Comparison of ENCODE assay signal across 8 cellular contexts in genomic region chrX:12974217-12974796, GRCh38. TPM values are rescaled to one million over a fixed set of nuclear protein-coding genes. Genes with fewer than 3 reads are reported as not detected.
DNase-seq lines count a peak whose midpoint lies in the region; ATAC-seq and TF ChIP-seq lines count a peak whose summit lies in the region.

No MANE protein-coding gene starts in this region.

- H3K36me3 Mint-ChIP-seq in activated CD4-positive, alpha-beta memory T cell treated with anti-CD3 and anti-CD28 coated beads, Interleukin-2, amount 10 ng/mL, durations not matched to agents 7 days and 5 days (ENCODE audit: low read depth) = peaks cover 51% of the 10 kb centered on the region

- ATAC-seq in GM21367 (IDR thresholded peaks at IDR 0.05; ENCODE audit: unreplicated experiment) = no peak

- peak overlapping the region; percentile 57 for H3K4me2 ChIP-seq in MM.1S (ENCODE audit: low read depth, low read length)

- H3K4me1 Mint-ChIP-seq in activated CD4-positive, alpha-beta memory T cell treated with anti-CD3 and anti-CD28 coated beads, Interleukin-2, amount 10 ng/mL, durations not matched to agents 7 days and 5 days = peaks cover 36% of the 10 kb centered on the region

- TF ChIP-seq CTCF in MM.1S (IDR thresholded peaks at IDR 0.05; ENCODE audit: low read length) (no peak), epithelial cell of proximal tubule (conservative IDR thresholded peaks at IDR 0.05; ENCODE audit: low read depth, low read length) (no peak), thyroid gland (IDR thresholded peaks at IDR 0.05) (no peak)

- peaks cover 23% of the 10 kb centered on the region for H3F3A ChIP-seq in MM.1S (ENCODE audit: insufficient read depth, low read length)

- H3K79me2 ChIP-seq in MM.1S (ENCODE audit: low read length) = peaks cover 14% of the 10 kb centered on the region

- H2AFZ ChIP-seq in MM.1S (ENCODE audit: low read length) = peak overlapping the region; percentile 48; the same call in 1 of the 2 replicates

- 0 out of 2 replicates have a peak, but pooled peaks cover 16% of the 10 kb centered on the region for H3K4me1 ChIP-seq in MM.1S (ENCODE audit: low read length)
- peaks cover 2 to 28% of the 10 kb centered on the region in 2 donors for H3K4me1 ChIP-seq in mucosa of rectum (ENCODE audit: control insufficient read depth in 2 of 2, insufficient read depth in 2 of 2, low read length in 2 of 2)
- no peaks in the 10 kb centered on the region for H3K4me1 ChIP-seq in thyroid gland

- H3K27me3 Mint-ChIP-seq in activated CD4-positive, alpha-beta memory T cell treated with anti-CD3 and anti-CD28 coated beads, Interleukin-2, amount 10 ng/mL, durations not matched to agents 7 days and 5 days = no peaks in the 10 kb centered on the region

- intact Hi-C loops in thyroid gland (cut with DNase I) = loop anchor here (10.0 kb wide), 1 partner anchor 510 kb away; no protein-coding TSS in a partner anchor

- H3K9me2 ChIP-seq in MM.1S (replicated peaks; ENCODE audit: insufficient read depth, low read length) = no peaks in the 10 kb centered on the region

- no peaks in the 10 kb centered on the region for H3K36me3 ChIP-seq in MM.1S (replicated peaks; ENCODE audit: insufficient read depth, low read length)
- peaks cover 0 to 9% of the 10 kb centered on the region in 2 donors for H3K36me3 ChIP-seq in mucosa of rectum (ENCODE audit: control insufficient read depth in 2 of 2, insufficient read depth in 2 of 2, low read length in 2 of 2)
- H3K36me3 ChIP-seq in thyroid gland = no peaks in the 10 kb centered on the region

- H3K9me3 Mint-ChIP-seq in activated CD4-positive, alpha-beta memory T cell treated with anti-CD3 and anti-CD28 coated beads, Interleukin-2, amount 10 ng/mL, durations not matched to agents 7 days and 5 days = no peaks in the 10 kb centered on the region

- peak overlapping the region; percentile 45 for H3K9ac ChIP-seq in MM.1S (ENCODE audit: low read length)
- peak overlapping the region; percentile 85 to 96 for H3K9ac ChIP-seq in mucosa of rectum (ENCODE audit: low read depth in 1 of 2, low read length in 2 of 2)

- H3K27ac Mint-ChIP-seq in activated CD4-positive, alpha-beta memory T cell treated with anti-CD3 and anti-CD28 coated beads, Interleukin-2, amount 10 ng/mL, durations not matched to agents 7 days and 5 days = peak overlapping the region; percentile 97

- POLR2A ChIA-PET in activated CD4-positive, alpha-beta memory T cell treated with anti-CD3 and anti-CD28 coated beads, Interleukin-2, amount 10 ng/mL, durations not matched to agents 7 days and 5 days (lab: Charles Lee) = interaction anchor here (0.6 to 25.0 kb wide), 11 partner anchors 6 to 761 kb away, joined by 3 to 1502 read pairs (median 25); partner anchors contain the start of genes OFD1 and TRAPPC2

- CTCF ChIA-PET in activated CD4-positive, alpha-beta memory T cell treated with anti-CD3 and anti-CD28 coated beads, Interleukin-2, amount 10 ng/mL, durations not matched to agents 7 days and 5 days (lab: Charles Lee) = interaction anchor here (1.2 to 14.0 kb wide), 6 partner anchors 17 to 114 kb away, joined by 3 to 210 read pairs (median 21); no protein-coding TSS in a partner anchor

- no peaks in the 10 kb centered on the region for H4K20me1 ChIP-seq in MM.1S (ENCODE audit: insufficient read depth, low read length)

- TF ChIP-seq POLR2A in thyroid gland (IDR thresholded peaks at IDR 0.05) = no peak

- H3K27me3 ChIP-seq in MM.1S (replicated peaks; ENCODE audit: insufficient read depth, low read length) (no peaks in the 10 kb centered on the region), mucosa of rectum (ENCODE audit: control insufficient read depth in 2 of 2, insufficient read depth in 2 of 2, low read length in 2 of 2) (no peaks in the 10 kb centered on the region), thyroid gland (no peaks in the 10 kb centered on the region)

- H3K4me3 Mint-ChIP-seq in activated CD4-positive, alpha-beta memory T cell treated with anti-CD3 and anti-CD28 coated beads, Interleukin-2, amount 10 ng/mL, durations not matched to agents 7 days and 5 days = peak overlapping the region; percentile 89

- H3K9me3 ChIP-seq in MM.1S (replicated peaks; ENCODE audit: insufficient read depth, low read length) (no peaks in the 10 kb centered on the region), mucosa of rectum (ENCODE audit: control insufficient read depth in 2 of 2, low read length in 2 of 2) (no peaks in the 10 kb centered on the region), thyroid gland (no peaks in the 10 kb centered on the region)

- DNase-seq in GF-D8 (lab: John Stamatoyannopoulos, UW) = peak; percentile 40
- DNase-seq in MM.1S = no peak
- DNase-seq in activated CD4-positive, alpha-beta memory T cell treated with anti-CD3 and anti-CD28 coated beads, Interleukin-2, amount 10 ng/mL, durations not matched to agents 7 days and 5 days = peak; percentile 64
- DNase-seq in epithelial cell of proximal tubule (ENCODE audit: low read depth) = no peak
- DNase-seq in thyroid gland = no peak
- no peak for DNase-seq in RKO (ENCODE audit: low spot score)

- WGBS in thyroid gland, 2 donors = 27 to 35% methylated on average over 3 to 13 of the region's 14 CpGs

- H3K27ac ChIP-seq in MM.1S (ENCODE audit: low read length) (peak overlapping the region; percentile 73), mucosa of rectum (ENCODE audit: low read depth in 2 of 2, low read length in 2 of 2) (peak overlapping the region; percentile 97), thyroid gland (peak overlapping the region; percentile 51 to 79 (median 69))

- H3K4me3 ChIP-seq in MM.1S (ENCODE audit: low read length) (peak overlapping the region; percentile 96), epithelial cell of proximal tubule (ENCODE audit: low read depth, low read length) (peak overlapping the region; percentile 93), mucosa of rectum (ENCODE audit: low read length in 2 of 2) (peak overlapping the region; percentile 87 to 92), thyroid gland (replicated peaks in 1 of 3) (peak overlapping the region in 2 of 3 donors; percentile 15 to 47)

RNA-seq across cellular contexts. Expression of gene TMSB4X, which starts 0.6 kb away (rescaled TPM):
- total RNA-seq in activated CD4-positive, alpha-beta memory T cell treated with anti-CD3 and anti-CD28 coated beads, Interleukin-2, amount 10 ng/mL, durations not matched to agents 7 days and 5 days = over 10,000 TPM; 10,813 to 11,021 TPM
- 5,522 and 5,862 TPM in 2 replicates for total RNA-seq in epithelial cell of proximal tubule
- 1,000 to 10,000 TPM in 3 of 4 donors, 100 to 1,000 TPM in 1; 854 to 2,672 (median 1,302) TPM for total RNA-seq in thyroid gland

Comparison
In these comparisons a context has a peak if more than half of its experiments do, and no peak if none do; other contexts are left out.
1. DNase-seq: peak in GF-D8 (single experiment) and activated CD4-positive, alpha-beta memory T cell treated with anti-CD3 and anti-CD28 coated beads, Interleukin-2, amount 10 ng/mL, durations not matched to agents 7 days and 5 days (single experiment); none in MM.1S (single experiment), epithelial cell of proximal tubule (single experiment), thyroid gland (0 of 2) and RKO (single experiment).
2. H3K4me3 ChIP-seq: peak in every context shown above with its lines; median percentile 96 in MM.1S; 93 in epithelial cell of proximal tubule; 90 in mucosa of rectum; 31 in thyroid gland.
3. Peak in every context shown above with its lines, with median percentiles within 50 percentile points of each other: H3K27ac ChIP-seq.